Comparison of ENCODE assay signal across 8 cellular contexts in genomic region chr5:140174472-140175366, GRCh38.
DNase-seq lines count a peak whose midpoint lies in the region; ATAC-seq and TF ChIP-seq lines count a peak whose summit lies in the region.

A gene with protein sequence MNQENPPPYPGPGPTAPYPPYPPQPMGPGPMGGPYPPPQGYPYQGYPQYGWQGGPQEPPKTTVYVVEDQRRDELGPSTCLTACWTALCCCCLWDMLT (plus strand): TSS chr5:140175188. CDS start chr5:140194466, 19,278 bp downstream.

- peak; percentile 96 for DNase-seq in AG20443 (ENCODE audit: low spot score)
- DNase-seq in NCI-H510A treated with DMSO at 0.1 percent for 48 hours (lab: John Stamatoyannopoulos, UW): peak; percentile 91
- peak; percentile 95 to 96 for DNase-seq in activated CD4-positive, alpha-beta T cell treated with anti-CD3 and anti-CD28 coated beads for 4 hours
- peak; percentile 96 for DNase-seq in choroid plexus epithelial cell (ENCODE audit: low read depth)
- peak; percentile 82 for DNase-seq in kidney glomerular epithelial cell (lab: John Stamatoyannopoulos, UW)
- DNase-seq in stimulated activated CD4-positive, alpha-beta T cell treated with anti-CD3 and anti-CD28 coated beads, Interleukin-1b, Interleukin-23, amount 100 ng/mL, for 1 hour (ENCODE audit: low read depth in 2 of 2): peak; percentile 86 to 88

- peak within 1 kb of the TSS; percentile 88 for H3K4me3 ChIP-seq in choroid plexus epithelial cell (ENCODE audit: low read depth, low read length)

- ATAC-seq in HG03432 (IDR thresholded peaks at IDR 0.05; ENCODE audit: unreplicated experiment): peak; percentile 93

- TF ChIP-seq POLR2A in GM19193 (IDR thresholded peaks at IDR 0.05; ENCODE audit: extremely low read depth, insufficient read depth, insufficient read length): peak; percentile 87

- no peak for TF ChIP-seq CTCF in choroid plexus epithelial cell (conservative IDR thresholded peaks at IDR 0.05; ENCODE audit: low read depth, low read length)

Comparison
In these comparisons a context has a peak if more than half of its experiments do, and no peak if none do; other contexts are left out.
1. Peak in every context shown above with its lines: DNase-seq, ATAC-seq and H3K4me3 ChIP-seq.